Comparison of ENCODE assay signal across 12 cellular contexts in the genomic region with DNA sequence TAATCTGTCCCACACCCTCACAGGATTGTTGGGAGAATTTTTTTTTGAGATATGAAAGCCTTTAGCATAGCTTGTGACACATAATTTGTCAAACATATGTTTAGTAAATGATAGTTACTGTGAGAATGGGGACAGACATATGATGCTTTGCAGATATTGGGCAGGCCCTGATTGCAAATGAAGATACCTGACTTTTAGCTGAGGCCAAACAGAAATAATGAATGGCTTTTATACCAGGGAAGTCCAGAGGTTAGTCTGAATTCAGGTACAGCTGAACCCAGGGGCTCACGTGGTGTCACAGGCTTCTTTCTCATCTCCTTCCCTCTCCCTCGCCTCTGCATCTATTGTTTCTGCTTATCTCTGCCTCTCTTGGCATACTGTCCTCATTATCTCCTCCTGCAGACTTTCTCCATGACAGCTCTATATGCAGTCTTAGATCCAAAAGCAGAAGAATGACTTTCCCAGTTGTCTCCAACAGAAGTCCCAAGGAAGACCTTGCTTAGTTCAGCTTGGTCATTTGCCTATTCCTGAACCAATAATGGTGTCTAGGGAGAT. TPM values are rescaled to one million over a fixed set of nuclear protein-coding genes. Genes with fewer than 3 reads are reported as not detected.
"Had no signal": no experiment of that assay in that cellular context is flagged by ENCODE, and none has a peak within 500 bp of the region (broad histone marks: within the 10 kb centered on the region; RNA-seq: fewer than 3 reads in every experiment).

No MANE protein-coding gene starts in this region.

- H3K9me3 ChIP-seq: SJSA1 had no signal

- H3K4me3 ChIP-seq: SJSA1 had no signal

- H3K36me3 ChIP-seq: brain microvascular endothelial cell, SJSA1, WERI-Rb-1 had no signal

- ATAC-seq: activated CD8-positive, alpha-beta memory T cell treated with anti-CD3 and anti-CD28 coated beads, Interleukin-2, amount 10 ng/mL, durations not matched to agents 7 days and 5 days; activated naive CD8-positive, alpha-beta T cell treated with anti-CD3 and anti-CD28 coated beads, Interleukin-2, amount 50 U/mL, for 24 hours had no signal

- H3K4me1 ChIP-seq: SJSA1 had no signal

- H3K4me2 ChIP-seq: KMS-11 had no signal

- DNase-seq: activated CD8-positive, alpha-beta memory T cell treated with anti-CD3 and anti-CD28 coated beads, Interleukin-2, amount 50 U/mL, for 48 hours; NCI-H2107; NCI-H510A had no signal

- H3K27ac ChIP-seq: brain microvascular endothelial cell, KMS-11, SJSA1, WERI-Rb-1 had no signal

- H3K9ac ChIP-seq: KMS-11 had no signal

RNA-seq across cellular contexts. Expression of a gene that starts 4.9 kb away (rescaled TPM):
- total RNA-seq: SJSA1 had no signal

RNA-seq across cellular contexts. Expression of a gene that starts 16.2 kb away (rescaled TPM):
- total RNA-seq: activated CD4-positive, alpha-beta memory T cell treated with anti-CD3 and anti-CD28 coated beads, Interleukin-2, amount 10 ng/mL, durations not matched to agents 7 days and 5 days; activated CD8-positive, alpha-beta memory T cell treated with anti-CD3 and anti-CD28 coated beads, Interleukin-2, amount 10 ng/mL, durations not matched to agents 7 days and 5 days; cerebellum; SJSA1; T-helper 2 cell treated with Interferon-gamma antibody and Interleukin-4, amounts not matched to agents 100 ng/mL and 5 ng/mL, for 36 hours had no signal

RNA-seq across cellular contexts. Expression of a gene that starts 44.2 kb away (rescaled TPM):
- total RNA-seq: activated CD4-positive, alpha-beta memory T cell treated with anti-CD3 and anti-CD28 coated beads, Interleukin-2, amount 10 ng/mL, durations not matched to agents 7 days and 5 days; activated CD8-positive, alpha-beta memory T cell treated with anti-CD3 and anti-CD28 coated beads, Interleukin-2, amount 10 ng/mL, durations not matched to agents 7 days and 5 days; cerebellum; SJSA1; T-helper 2 cell treated with Interferon-gamma antibody and Interleukin-4, amounts not matched to agents 100 ng/mL and 5 ng/mL, for 36 hours had no signal
